In genomic region chr2:160472839-160473251, GRCh38 we compare ENCODE assay signal across 10 cellular contexts. TPM values are rescaled to one million over a fixed set of nuclear protein-coding genes. Genes with fewer than 3 reads are reported as not detected.
DNase-seq lines count a peak whose midpoint lies in the region; ATAC-seq, FAIRE-seq and TF ChIP-seq lines count a peak whose summit lies in the region.
"Had no signal": no experiment of that assay in that cellular context is flagged by ENCODE, and none has a peak within 500 bp of the region (broad histone marks: within the 10 kb centered on the region; RNA-seq: fewer than 3 reads in every experiment).

No MANE protein-coding gene starts in this region.

- ATAC-seq in heart left ventricle (no peak), gastroesophageal sphincter (no peak), HG03097 (IDR thresholded peaks at IDR 0.05; ENCODE audit: low FRiP score, unreplicated experiment) (no peak)

- intact Hi-C loops in heart left ventricle (cut with DNase I) = no loop called here

- H3K4me1 ChIP-seq in right atrium auricular region = peaks cover 0 to 50% of the 10 kb centered on the region in 2 donors
- H3K4me1 ChIP-seq in heart left ventricle = peaks cover 0 to 73% (median 56%) of the 10 kb centered on the region in 12 donors
- H3K4me1 ChIP-seq in gastroesophageal sphincter = peaks cover 12 to 85% (median 23%) of the 10 kb centered on the region in 3 donors
- H3K4me1 ChIP-seq in urinary bladder (ENCODE audit: insufficient read depth) = peaks cover 4% of the 10 kb centered on the region
- H3K4me1 ChIP-seq in SJCRH30 = peaks cover 28% of the 10 kb centered on the region

- no peak for TF ChIP-seq EP300 in gastroesophageal sphincter (IDR thresholded peaks at IDR 0.05)

- in situ Hi-C loops in SK-MEL-5 (cut with HindIII; ENCODE audit: low pct_unique_long_range_greater_than_20kb, low sequenced_read_pairs) = no loop called here

- TF ChIP-seq POLR2A in heart left ventricle (IDR thresholded peaks at IDR 0.05) (no peak), gastroesophageal sphincter (IDR thresholded peaks at IDR 0.05) (no peak)

- FAIRE-seq in RCC 7860 (lab: Jason Lieb, UNC) = no peak

- no peaks in the 10 kb centered on the region for H3K9me3 ChIP-seq in right atrium auricular region
- no peaks in the 10 kb centered on the region for H3K9me3 ChIP-seq in heart left ventricle
- no peaks in the 10 kb centered on the region for H3K9me3 ChIP-seq in gastroesophageal sphincter
- H3K9me3 ChIP-seq in SJCRH30 (replicated peaks) = no peaks in the 10 kb centered on the region

- no peaks in the 10 kb centered on the region for H3K27me3 ChIP-seq in right atrium auricular region
- H3K27me3 ChIP-seq in heart left ventricle = no peaks in the 10 kb centered on the region
- no peaks in the 10 kb centered on the region for H3K27me3 ChIP-seq in gastroesophageal sphincter
- no peaks in the 10 kb centered on the region for H3K27me3 ChIP-seq in SJCRH30

- WGBS in heart left ventricle, 4 donors = 52 to 61% (median 57%) methylated on average over 4 of the region's 4 CpGs
- 19 to 23% methylated on average over 4 of the region's 4 CpGs for WGBS in gastroesophageal sphincter (ENCODE audit: low coverage in 1 of 2), 2 donors
- 27% methylated on average over 4 of the region's 4 CpGs for WGBS in urinary bladder

- TF ChIP-seq CTCF in right atrium auricular region (IDR thresholded peaks at IDR 0.05) (no peak), heart left ventricle (IDR thresholded peaks at IDR 0.05) (no peak), gastroesophageal sphincter (IDR thresholded peaks at IDR 0.05) (no peak)

- DNase-seq in right atrium auricular region (ENCODE audit: low spot score) (no peak), heart left ventricle (no peak), SK-MEL-5 (ENCODE audit: low read depth, low spot score) (peak; percentile 52), RCC 7860 (ENCODE audit: low spot score) (no peak), SJCRH30 (no peak)
- DNase-seq: hypothalamus, RPMI8226 had no signal

- H3K27ac ChIP-seq in right atrium auricular region = peak overlapping the region; percentile 12 to 35
- peak overlapping the region in 4 of 12 donors; percentile 11 to 67 (median 43) for H3K27ac ChIP-seq in heart left ventricle
- peak overlapping the region; percentile 73 to 75 (median 73) for H3K27ac ChIP-seq in gastroesophageal sphincter
- H3K27ac ChIP-seq in urinary bladder (ENCODE audit: low read depth) = peak overlapping the region; percentile 38
- no peak overlapping the region for H3K27ac ChIP-seq in SJCRH30

- H3K4me3 ChIP-seq in right atrium auricular region (no peak overlapping the region), heart left ventricle (no peak overlapping the region), gastroesophageal sphincter (no peak overlapping the region), urinary bladder (ENCODE audit: low read depth, low read length) (no peak overlapping the region), SJCRH30 (no peak overlapping the region)

- no peaks in the 10 kb centered on the region for H3K36me3 ChIP-seq in right atrium auricular region
- no peaks in the 10 kb centered on the region for H3K36me3 ChIP-seq in heart left ventricle
- no peaks in the 10 kb centered on the region for H3K36me3 ChIP-seq in gastroesophageal sphincter
- no peaks in the 10 kb centered on the region for H3K36me3 ChIP-seq in urinary bladder (ENCODE audit: insufficient read depth)
- H3K36me3 ChIP-seq in SJCRH30 = no peaks in the 10 kb centered on the region

RNA-seq across cellular contexts. Expression of gene RBMS1, which starts 20.8 kb away (rescaled TPM):
- total RNA-seq in right atrium auricular region (10 to 100 TPM; 52.3 to 57.0 TPM), heart left ventricle (100 to 1,000 TPM in 1 of 9 donors, 10 to 100 TPM in 8; 44.2 to 102 (median 61.5) TPM), gastroesophageal sphincter (100 to 1,000 TPM in 1 of 4 donors, 10 to 100 TPM in 3; 86.0 to 110 (median 91.5) TPM), urinary bladder (182 TPM)
- polyA plus RNA-seq in heart left ventricle (10 to 100 TPM; 32.4 to 38.1 TPM), urinary bladder (41.7 TPM)
- 54.6 and 56.8 TPM in 2 replicates for total RNA-seq in SK-MEL-5 (2014; rRNA removed; shearing (Covaris generic))
- 37.7 and 49.8 TPM in 2 replicates for polyA plus RNA-seq in SK-MEL-5 (2015; cell fraction: cytosol; rRNA removed)
- polyA plus RNA-seq in SK-MEL-5 (2015; cell fraction: nucleus; rRNA removed) = 74.9 and 78.6 TPM in 2 replicates
- total RNA-seq in SJCRH30 (2014; rRNA removed; shearing (Covaris generic)) = 79.2 and 86.6 TPM in 2 replicates
